In genomic region chr19:11364296-11364904, GRCh38 we compare ENCODE assay signal across 20 cellular contexts. TPM values are rescaled to one million over a fixed set of nuclear protein-coding genes. Genes with fewer than 3 reads are reported as not detected.
DNase-seq lines count a peak whose midpoint lies in the region; ATAC-seq and TF ChIP-seq lines count a peak whose summit lies in the region.
"Had no signal": no experiment of that assay in that cellular context is flagged by ENCODE, and none has a peak within 500 bp of the region (broad histone marks: within the 10 kb centered on the region; RNA-seq: fewer than 3 reads in every experiment).

No MANE protein-coding gene starts in this region.

- TF ChIP-seq CTCF in HEK293 (tag by site-specific recombination; IDR thresholded peaks at IDR 0.05) (no peak), osteoblast (IDR thresholded peaks at IDR 0.05; ENCODE audit: extremely low read depth, low read depth, low read length) (no peak)

- H3K27ac Mint-ChIP-seq in activated naive CD4-positive, alpha-beta T cell treated with anti-CD3 and anti-CD28 coated beads, Interleukin-2, amount 10 ng/mL, durations not matched to agents 7 days and 5 days = peak overlapping the region; percentile 29
- no peak overlapping the region for H3K27ac Mint-ChIP-seq in activated naive CD4-positive, alpha-beta T cell treated with anti-CD3 and anti-CD28 coated beads, Interleukin-2, amount 50 U/mL, for 72 hours
- peak overlapping the region; percentile 51 for H3K27ac Mint-ChIP-seq in stimulated activated naive B cell treated with anti-CD40 and anti-IgM and Interleukin-4, amounts not matched to agents 10 μg/mL and 1 μg/mL and 100 μg/mL, for 72 hours
- H3K27ac Mint-ChIP-seq: CD4-positive, alpha-beta T cell had no signal

- CTCF ChIA-PET in activated naive CD4-positive, alpha-beta T cell treated with anti-CD3 and anti-CD28 coated beads, Interleukin-2, amount 10 ng/mL, durations not matched to agents 7 days and 5 days (lab: Charles Lee) = no interaction called here
- CTCF ChIA-PET in HEK293 (lab: Yijun Ruan, JAX) = interaction anchor here (1.3 kb wide), 1 partner anchor 19 kb away, joined by 3 read pairs; no protein-coding TSS in a partner anchor

- no peak overlapping the region for H2AFZ ChIP-seq in osteoblast (ENCODE audit: low read length)

- peaks cover under 1% of the 10 kb centered on the region for H3K27me3 Mint-ChIP-seq in activated naive CD4-positive, alpha-beta T cell treated with anti-CD3 and anti-CD28 coated beads, Interleukin-2, amount 10 ng/mL, durations not matched to agents 7 days and 5 days
- H3K27me3 Mint-ChIP-seq in stimulated activated naive B cell treated with anti-CD40 and anti-IgM and Interleukin-4, amounts not matched to agents 10 μg/mL and 1 μg/mL and 100 μg/mL, for 72 hours = no peaks in the 10 kb centered on the region
- H3K27me3 Mint-ChIP-seq: CD4-positive, alpha-beta T cell; CD8-positive, alpha-beta memory T cell had no signal

- no peak overlapping the region for H3K4me3 Mint-ChIP-seq in activated naive CD4-positive, alpha-beta T cell treated with anti-CD3 and anti-CD28 coated beads, Interleukin-2, amount 10 ng/mL, durations not matched to agents 7 days and 5 days
- H3K4me3 Mint-ChIP-seq in stimulated activated naive B cell treated with anti-CD40 and anti-IgM and Interleukin-4, amounts not matched to agents 10 μg/mL and 1 μg/mL and 100 μg/mL, for 72 hours = no peak overlapping the region
- H3K4me3 Mint-ChIP-seq: CD14-positive monocyte; CD4-positive, alpha-beta T cell; CD8-positive, alpha-beta memory T cell had no signal

- H3K4me1 ChIP-seq in HEK293 (ENCODE audit: control insufficient read depth, insufficient read depth, low read length) (no peaks in the 10 kb centered on the region), osteoblast (ENCODE audit: insufficient read depth, low read length) (no peaks in the 10 kb centered on the region)
- H3K4me1 ChIP-seq: BE2C; BLaER1 treated with 17β-estradiol and CSF1 and Interleukin-3, amounts not matched to agents 10 nM and 100 nM had no signal

- no peaks in the 10 kb centered on the region for H3K4me1 Mint-ChIP-seq in activated naive CD4-positive, alpha-beta T cell treated with anti-CD3 and anti-CD28 coated beads, Interleukin-2, amount 10 ng/mL, durations not matched to agents 7 days and 5 days
- H3K4me1 Mint-ChIP-seq in stimulated activated naive B cell treated with anti-CD40 and anti-IgM and Interleukin-4, amounts not matched to agents 10 μg/mL and 1 μg/mL and 100 μg/mL, for 72 hours = no peaks in the 10 kb centered on the region
- H3K4me1 Mint-ChIP-seq: CD8-positive, alpha-beta memory T cell had no signal

- H3K36me3 Mint-ChIP-seq in activated naive CD4-positive, alpha-beta T cell treated with anti-CD3 and anti-CD28 coated beads, Interleukin-2, amount 10 ng/mL, durations not matched to agents 7 days and 5 days = peaks cover 2% of the 10 kb centered on the region
- peaks cover 0 to 4% of the 10 kb centered on the region in 2 donors for H3K36me3 Mint-ChIP-seq in activated naive CD4-positive, alpha-beta T cell treated with anti-CD3 and anti-CD28 coated beads, Interleukin-2, amount 50 U/mL, for 72 hours
- peaks cover 25 to 26% of the 10 kb centered on the region in 2 donors for H3K36me3 Mint-ChIP-seq in stimulated activated naive B cell treated with anti-CD40 and anti-IgM and Interleukin-4, amounts not matched to agents 10 μg/mL and 1 μg/mL and 100 μg/mL, for 72 hours

- H3K27ac ChIP-seq in HEK293 (ENCODE audit: extremely low read depth, low read depth, low read length) (no peak overlapping the region), osteoblast (ENCODE audit: low read depth, low read length) (no peak overlapping the region)
- H3K27ac ChIP-seq: 22Rv1; BLaER1 treated with 17β-estradiol and CSF1 and Interleukin-3, amounts not matched to agents 10 nM and 100 nM had no signal

- H3K36me3 ChIP-seq in HEK293 (ENCODE audit: control insufficient read depth in 2 of 2, insufficient read depth in 1 of 2, low read length in 2 of 2) = peaks cover 0 to 37% of the 10 kb centered on the region in 2 experiments; a peak in 2 of 3 replicates
- H3K36me3 ChIP-seq in osteoblast (ENCODE audit: insufficient read depth, low read length) = peaks cover 40% of the 10 kb centered on the region

- no peak overlapping the region for H3K4me3 ChIP-seq in HEK293 (ENCODE audit: low read depth, low read length)
- no peak overlapping the region for H3K4me3 ChIP-seq in osteoblast (ENCODE audit: insufficient read depth, low read length)
- H3K4me3 ChIP-seq: BLaER1 treated with 17β-estradiol and CSF1 and Interleukin-3, amounts not matched to agents 10 nM and 100 nM had no signal

- ATAC-seq in activated naive CD4-positive, alpha-beta T cell treated with anti-CD3 and anti-CD28 coated beads, Interleukin-2, amount 50 U/mL, for 72 hours = no peak
- ATAC-seq in stimulated activated naive B cell treated with anti-CD40 and anti-IgM and Interleukin-4, amounts not matched to agents 10 μg/mL and 1 μg/mL and 100 μg/mL, for 72 hours (replicated peaks) = no peak
- no peak for ATAC-seq in SK-N-SH treated with all-trans-retinoic acid at 6 μM for 48 hours
- ATAC-seq in GM21786 (IDR thresholded peaks at IDR 0.05; ENCODE audit: unreplicated experiment) = no peak

- H3K27me3 ChIP-seq in osteoblast (ENCODE audit: insufficient read depth, low read length) = no peaks in the 10 kb centered on the region
- H3K27me3 ChIP-seq: BE2C; BLaER1 treated with 17β-estradiol and CSF1 and Interleukin-3, amounts not matched to agents 10 nM and 100 nM had no signal

- DNase-seq in activated naive CD4-positive, alpha-beta T cell treated with anti-CD3 and anti-CD28 coated beads, Interleukin-2, amount 10 ng/mL, durations not matched to agents 7 days and 5 days = no peak
- DNase-seq in activated naive CD4-positive, alpha-beta T cell treated with anti-CD3 and anti-CD28 coated beads, Interleukin-2, amount 50 U/mL, for 72 hours (ENCODE audit: low spot score in 2 of 2) = no peak
- DNase-seq in osteoblast (ENCODE audit: insufficient read length, low spot score, missing footprints) = peak; percentile 53
- DNase-seq in stimulated activated naive B cell treated with anti-CD40 and anti-IgM and Interleukin-4, amounts not matched to agents 10 μg/mL and 1 μg/mL and 100 μg/mL, for 72 hours = no peak
- no peak for DNase-seq in AG08396 (ENCODE audit: low spot score)
- DNase-seq: AML-193; BE2C; CD4-positive, alpha-beta T cell; CD8-positive, alpha-beta memory T cell; DMS 273 treated with DMSO at 0.1 percent for 48 hours; DMS79 treated with DMSO at 0.1 percent for 48 hours; GF-D8; GOT3; HCEC 1CT had no signal

- H3K4me2 ChIP-seq in osteoblast (ENCODE audit: insufficient read depth, low read length) = no peak overlapping the region
- H3K4me2 ChIP-seq: BLaER1 treated with 17β-estradiol and CSF1 and Interleukin-3, amounts not matched to agents 10 nM and 100 nM had no signal

- no peaks in the 10 kb centered on the region for H3K79me2 ChIP-seq in osteoblast (ENCODE audit: insufficient read depth, low read length)

- peaks cover 8% of the 10 kb centered on the region for H4K20me1 ChIP-seq in osteoblast (ENCODE audit: insufficient read depth, low read length)

- no peaks in the 10 kb centered on the region for H3K9me3 Mint-ChIP-seq in activated naive CD4-positive, alpha-beta T cell treated with anti-CD3 and anti-CD28 coated beads, Interleukin-2, amount 10 ng/mL, durations not matched to agents 7 days and 5 days
- H3K9me3 Mint-ChIP-seq in activated naive CD4-positive, alpha-beta T cell treated with anti-CD3 and anti-CD28 coated beads, Interleukin-2, amount 50 U/mL, for 72 hours = no peaks in the 10 kb centered on the region
- H3K9me3 Mint-ChIP-seq in stimulated activated naive B cell treated with anti-CD40 and anti-IgM and Interleukin-4, amounts not matched to agents 10 μg/mL and 1 μg/mL and 100 μg/mL, for 72 hours = no peaks in the 10 kb centered on the region
- H3K9me3 Mint-ChIP-seq: CD14-positive monocyte; CD4-positive, alpha-beta T cell; CD8-positive, alpha-beta memory T cell had no signal

- POLR2A ChIA-PET in HEK293 (lab: Yijun Ruan, JAX) = interaction anchor here (1.6 kb wide), 1 partner anchor 10 kb away, joined by 8 read pairs; the partner anchor contains the start of gene SWSAP1

- H3K9me3 ChIP-seq in HEK293 (ENCODE audit: control insufficient read depth, insufficient read depth, low read depth, low read length) (no peaks in the 10 kb centered on the region), osteoblast (ENCODE audit: low read depth, low read length) (no peaks in the 10 kb centered on the region)
- H3K9me3 ChIP-seq: BE2C; BLaER1 treated with 17β-estradiol and CSF1 and Interleukin-3, amounts not matched to agents 10 nM and 100 nM had no signal

TF ChIP-seq in HEK293, 187 proteins besides CTCF, POLR2A, EP300 and RAD21 (continues in another document):
- no peak for TF ChIP-seq ZNF558 (tag by site-specific recombination; IDR thresholded peaks at IDR 0.05)
- 0 out of 2 replicates have a peak, but pooled peaks have one; percentile 5 for TF ChIP-seq ZNF10 (tag by site-specific recombination; IDR thresholded peaks at IDR 0.05)
- no peak for TF ChIP-seq ZNF580 (tag by site-specific recombination; IDR thresholded peaks at IDR 0.05)

TF ChIP-seq in SK-N-SH treated with all-trans-retinoic acid at 6 μM for 48 hours, 23 proteins besides CTCF, POLR2A, EP300 and RAD21 (continues in another document):
- TF ChIP-seq ZFP30 (CRISPR knock-in tag; IDR thresholded peaks at IDR 0.05) (no peak), CSRNP3 (CRISPR knock-in tag; IDR thresholded peaks at IDR 0.05) (no peak)

RNA-seq across cellular contexts. Expression of gene PLPPR2, which starts 9.2 kb away (rescaled TPM):
- 1 to 10 TPM; 4.4 to 7.9 TPM for total RNA-seq in activated naive CD4-positive, alpha-beta T cell treated with anti-CD3 and anti-CD28 coated beads, Interleukin-2, amount 50 U/mL, for 72 hours
- total RNA-seq in osteoblast = 10.6 and 14.1 TPM in 2 replicates

RNA-seq across cellular contexts. Expression of gene SWSAP1, which starts 10.1 kb away (rescaled TPM):
- total RNA-seq in activated naive CD4-positive, alpha-beta T cell treated with anti-CD3 and anti-CD28 coated beads, Interleukin-2, amount 50 U/mL, for 72 hours = 1 to 10 TPM; 1.9 to 2.2 TPM
- total RNA-seq in osteoblast = 0.72 and 0.88 TPM in 2 replicates

RNA-seq across cellular contexts. Expression of gene CCDC159, which starts 18.1 kb away (rescaled TPM):
- total RNA-seq in activated naive CD4-positive, alpha-beta T cell treated with anti-CD3 and anti-CD28 coated beads, Interleukin-2, amount 50 U/mL, for 72 hours = 10 to 100 TPM; 16.6 to 28.8 TPM
- total RNA-seq in osteoblast = 4.0 and 8.0 TPM in 2 replicates

RNA-seq across cellular contexts. Expression of gene TMEM205, which starts 18.3 kb away (rescaled TPM):
- total RNA-seq in activated naive CD4-positive, alpha-beta T cell treated with anti-CD3 and anti-CD28 coated beads, Interleukin-2, amount 50 U/mL, for 72 hours = 10 to 100 TPM; 29.9 to 36.4 TPM
- 29.2 and 59.4 TPM in 2 replicates for total RNA-seq in osteoblast

RNA-seq across cellular contexts. Expression of gene EPOR, which starts 19.7 kb away (rescaled TPM):
- 10 to 100 TPM in 1 of 2 donors, 1 to 10 TPM in 1; 7.9 to 14.1 TPM for total RNA-seq in activated naive CD4-positive, alpha-beta T cell treated with anti-CD3 and anti-CD28 coated beads, Interleukin-2, amount 50 U/mL, for 72 hours
- total RNA-seq in osteoblast = 1.8 and 2.5 TPM in 2 replicates

Comparison
In these comparisons a context has a peak if more than half of its experiments do, and no peak if none do; other contexts are left out.
1. H3K27ac Mint-ChIP-seq: peak in activated naive CD4-positive, alpha-beta T cell treated with anti-CD3 and anti-CD28 coated beads, Interleukin-2, amount 10 ng/mL, durations not matched to agents 7 days and 5 days (single experiment) and stimulated activated naive B cell treated with anti-CD40 and anti-IgM and Interleukin-4, amounts not matched to agents 10 μg/mL and 1 μg/mL and 100 μg/mL, for 72 hours (single experiment); none in activated naive CD4-positive, alpha-beta T cell treated with anti-CD3 and anti-CD28 coated beads, Interleukin-2, amount 50 U/mL, for 72 hours (0 of 2).